1 cellular context compared by ENCODE assay signal in the genomic region with DNA sequence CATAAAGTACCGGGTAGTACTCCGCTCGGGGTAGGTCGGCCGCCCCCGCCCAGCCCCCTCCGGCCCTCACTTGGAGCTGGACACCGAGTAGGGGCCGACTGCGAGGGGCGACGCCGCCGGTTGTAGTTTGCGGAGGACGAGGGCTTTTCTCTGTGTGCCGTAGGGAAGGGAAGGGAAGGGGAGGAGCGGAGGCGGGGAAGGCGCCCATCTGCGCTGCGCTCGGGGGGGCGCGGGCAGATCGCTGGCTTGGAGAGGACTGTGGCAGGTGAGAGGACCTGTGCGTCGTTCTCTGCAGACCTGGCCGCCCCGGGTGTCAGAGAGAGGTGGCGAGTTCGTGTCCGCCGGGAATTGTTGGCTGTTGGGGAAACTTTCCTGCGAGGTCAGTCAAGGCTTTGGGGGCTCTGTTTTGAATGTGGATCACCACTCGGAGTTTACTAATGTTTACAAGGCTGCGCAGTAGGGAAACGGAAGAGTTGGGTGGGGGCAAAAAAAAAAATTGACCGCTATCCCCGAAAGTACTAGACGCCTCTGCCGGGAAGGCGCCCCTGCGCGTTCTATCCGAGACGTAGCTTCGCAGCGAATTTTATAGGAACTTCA.
A peak's percentile ranks its signal among the peaks of the same experiment; 100 is the strongest.
TF ChIP-seq lines count a peak whose summit lies in the region.

No MANE protein-coding gene starts in this region.

TF ChIP-seq in HEK293, 187 proteins besides CTCF, POLR2A, EP300 and RAD21 (continued from another document and continues in another):
- TF ChIP-seq, protein P1, sequence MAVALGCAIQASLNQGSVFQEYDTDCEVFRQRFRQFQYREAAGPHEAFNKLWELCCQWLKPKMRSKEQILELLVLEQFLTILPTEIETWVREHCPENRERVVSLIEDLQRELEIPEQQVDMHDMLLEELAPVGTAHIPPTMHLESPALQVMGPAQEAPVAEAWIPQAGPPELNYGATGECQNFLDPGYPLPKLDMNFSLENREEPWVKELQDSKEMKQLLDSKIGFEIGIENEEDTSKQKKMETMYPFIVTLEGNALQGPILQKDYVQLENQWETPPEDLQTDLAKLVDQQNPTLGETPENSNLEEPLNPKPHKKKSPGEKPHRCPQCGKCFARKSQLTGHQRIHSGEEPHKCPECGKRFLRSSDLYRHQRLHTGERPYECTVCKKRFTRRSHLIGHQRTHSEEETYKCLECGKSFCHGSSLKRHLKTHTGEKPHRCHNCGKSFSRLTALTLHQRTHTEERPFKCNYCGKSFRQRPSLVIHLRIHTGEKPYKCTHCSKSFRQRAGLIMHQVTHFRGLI (tag by site-specific recombination; IDR thresholded peaks at IDR 0.05) = peak; percentile 56
- TF ChIP-seq KLF8 (tag by site-specific recombination; IDR thresholded peaks at IDR 0.05) (peak; percentile 35), GFI1B (tag by site-specific recombination; IDR thresholded peaks at IDR 0.05) (no peak), SCRT2 (tag by site-specific recombination; IDR thresholded peaks at IDR 0.05) (peak; percentile 25; the same call in 1 of the 2 replicates), ZNF394 (tag by site-specific recombination; IDR thresholded peaks at IDR 0.05; ENCODE audit: borderline replicate concordance) (peak; percentile 82), PRDM1 (tag by site-specific recombination; IDR thresholded peaks at IDR 0.05) (peak; percentile 55; the same call in 1 of the 2 replicates), ZNF155 (tag by site-specific recombination; IDR thresholded peaks at IDR 0.05) (no peak), ZNF561 (tag by site-specific recombination; IDR thresholded peaks at IDR 0.05; ENCODE audit: borderline replicate concordance) (peak; percentile 77; the same call in 1 of the 2 replicates), HOXC10 (CRISPR knock-in tag; IDR thresholded peaks at IDR 0.05) (no peak), ZNF747 (tag by site-specific recombination; IDR thresholded peaks at IDR 0.05) (no peak), ZNF610 (tag by site-specific recombination; IDR thresholded peaks at IDR 0.05; ENCODE audit: borderline replicate concordance) (no peak), TRIM28 (IDR thresholded peaks at IDR 0.05; ENCODE audit: borderline replicate concordance, low read length) (no peak), ZNF426 (tag by site-specific recombination; IDR thresholded peaks at IDR 0.05) (no peak), YY1 (tag by site-specific recombination; IDR thresholded peaks at IDR 0.05) (no peak), ZNF266 (tag by site-specific recombination; IDR thresholded peaks at IDR 0.05; ENCODE audit: low read depth) (no peak), ZBTB20 (tag by site-specific recombination; IDR thresholded peaks at IDR 0.05) (peak; percentile 80), ZNF701 (tag by site-specific recombination; IDR thresholded peaks at IDR 0.05) (no peak), IKZF3 (tag by site-specific recombination; IDR thresholded peaks at IDR 0.05) (peak; percentile 51; the same call in 1 of the 2 replicates), ZNF560 (tag by site-specific recombination; IDR thresholded peaks at IDR 0.05; ENCODE audit: borderline replicate concordance) (no peak), ZNF791 (tag by site-specific recombination; IDR thresholded peaks at IDR 0.05) (no peak), KLF1 (tag by site-specific recombination; IDR thresholded peaks at IDR 0.05) (peak; percentile 25; the same call in 1 of the 2 replicates), MYNN (tag by site-specific recombination; IDR thresholded peaks at IDR 0.05; ENCODE audit: borderline replicate concordance) (no peak), REPIN1 (tag by site-specific recombination; IDR thresholded peaks at IDR 0.05; ENCODE audit: low read depth) (no peak), ZNF558 (tag by site-specific recombination; IDR thresholded peaks at IDR 0.05) (peak; percentile 59; the same call in 1 of the 2 replicates), ZNF660 (tag by site-specific recombination; IDR thresholded peaks at IDR 0.05) (peak; percentile 95), KLF9 (tag by site-specific recombination; IDR thresholded peaks at IDR 0.05; ENCODE audit: low read depth) (peak; percentile 82), ZNF114 (tag by site-specific recombination; IDR thresholded peaks at IDR 0.05) (no peak), ZNF654 (tag by site-specific recombination; IDR thresholded peaks at IDR 0.05; ENCODE audit: low read depth) (no peak)
- TF ChIP-seq, protein P2, sequence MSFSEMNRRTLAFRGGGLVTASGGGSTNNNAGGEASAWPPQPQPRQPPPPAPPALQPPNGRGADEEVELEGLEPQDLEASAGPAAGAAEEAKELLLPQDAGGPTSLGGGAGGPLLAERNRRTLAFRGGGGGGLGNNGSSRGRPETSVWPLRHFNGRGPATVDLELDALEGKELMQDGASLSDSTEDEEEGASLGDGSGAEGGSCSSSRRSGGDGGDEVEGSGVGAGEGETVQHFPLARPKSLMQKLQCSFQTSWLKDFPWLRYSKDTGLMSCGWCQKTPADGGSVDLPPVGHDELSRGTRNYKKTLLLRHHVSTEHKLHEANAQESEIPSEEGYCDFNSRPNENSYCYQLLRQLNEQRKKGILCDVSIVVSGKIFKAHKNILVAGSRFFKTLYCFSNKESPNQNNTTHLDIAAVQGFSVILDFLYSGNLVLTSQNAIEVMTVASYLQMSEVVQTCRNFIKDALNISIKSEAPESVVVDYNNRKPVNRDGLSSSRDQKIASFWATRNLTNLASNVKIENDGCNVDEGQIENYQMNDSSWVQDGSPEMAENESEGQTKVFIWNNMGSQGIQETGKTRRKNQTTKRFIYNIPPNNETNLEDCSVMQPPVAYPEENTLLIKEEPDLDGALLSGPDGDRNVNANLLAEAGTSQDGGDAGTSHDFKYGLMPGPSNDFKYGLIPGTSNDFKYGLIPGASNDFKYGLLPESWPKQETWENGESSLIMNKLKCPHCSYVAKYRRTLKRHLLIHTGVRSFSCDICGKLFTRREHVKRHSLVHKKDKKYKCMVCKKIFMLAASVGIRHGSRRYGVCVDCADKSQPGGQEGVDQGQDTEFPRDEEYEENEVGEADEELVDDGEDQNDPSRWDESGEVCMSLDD (tag by site-specific recombination; IDR thresholded peaks at IDR 0.05) = peak; percentile 67; the same call in 1 of the 2 replicates
- TF ChIP-seq, protein P3, sequence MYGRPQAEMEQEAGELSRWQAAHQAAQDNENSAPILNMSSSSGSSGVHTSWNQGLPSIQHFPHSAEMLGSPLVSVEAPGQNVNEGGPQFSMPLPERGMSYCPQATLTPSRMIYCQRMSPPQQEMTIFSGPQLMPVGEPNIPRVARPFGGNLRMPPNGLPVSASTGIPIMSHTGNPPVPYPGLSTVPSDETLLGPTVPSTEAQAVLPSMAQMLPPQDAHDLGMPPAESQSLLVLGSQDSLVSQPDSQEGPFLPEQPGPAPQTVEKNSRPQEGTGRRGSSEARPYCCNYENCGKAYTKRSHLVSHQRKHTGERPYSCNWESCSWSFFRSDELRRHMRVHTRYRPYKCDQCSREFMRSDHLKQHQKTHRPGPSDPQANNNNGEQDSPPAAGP (tag by site-specific recombination; IDR thresholded peaks at IDR 0.05) = peak; percentile 84
- TF ChIP-seq, protein P4, sequence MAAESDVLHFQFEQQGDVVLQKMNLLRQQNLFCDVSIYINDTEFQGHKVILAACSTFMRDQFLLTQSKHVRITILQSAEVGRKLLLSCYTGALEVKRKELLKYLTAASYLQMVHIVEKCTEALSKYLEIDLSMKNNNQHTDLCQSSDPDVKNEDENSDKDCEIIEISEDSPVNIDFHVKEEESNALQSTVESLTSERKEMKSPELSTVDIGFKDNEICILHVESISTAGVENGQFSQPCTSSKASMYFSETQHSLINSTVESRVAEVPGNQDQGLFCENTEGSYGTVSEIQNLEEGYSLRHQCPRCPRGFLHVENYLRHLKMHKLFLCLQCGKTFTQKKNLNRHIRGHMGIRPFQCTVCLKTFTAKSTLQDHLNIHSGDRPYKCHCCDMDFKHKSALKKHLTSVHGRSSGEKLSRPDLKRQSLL (tag by site-specific recombination; IDR thresholded peaks at IDR 0.05) = no peak
- TF ChIP-seq, protein P5, sequence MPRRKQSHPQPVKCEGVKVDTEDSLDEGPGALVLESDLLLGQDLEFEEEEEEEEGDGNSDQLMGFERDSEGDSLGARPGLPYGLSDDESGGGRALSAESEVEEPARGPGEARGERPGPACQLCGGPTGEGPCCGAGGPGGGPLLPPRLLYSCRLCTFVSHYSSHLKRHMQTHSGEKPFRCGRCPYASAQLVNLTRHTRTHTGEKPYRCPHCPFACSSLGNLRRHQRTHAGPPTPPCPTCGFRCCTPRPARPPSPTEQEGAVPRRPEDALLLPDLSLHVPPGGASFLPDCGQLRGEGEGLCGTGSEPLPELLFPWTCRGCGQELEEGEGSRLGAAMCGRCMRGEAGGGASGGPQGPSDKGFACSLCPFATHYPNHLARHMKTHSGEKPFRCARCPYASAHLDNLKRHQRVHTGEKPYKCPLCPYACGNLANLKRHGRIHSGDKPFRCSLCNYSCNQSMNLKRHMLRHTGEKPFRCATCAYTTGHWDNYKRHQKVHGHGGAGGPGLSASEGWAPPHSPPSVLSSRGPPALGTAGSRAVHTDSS (tag by site-specific recombination; IDR thresholded peaks at IDR 0.05) = no peak
- TF ChIP-seq, protein P6, sequence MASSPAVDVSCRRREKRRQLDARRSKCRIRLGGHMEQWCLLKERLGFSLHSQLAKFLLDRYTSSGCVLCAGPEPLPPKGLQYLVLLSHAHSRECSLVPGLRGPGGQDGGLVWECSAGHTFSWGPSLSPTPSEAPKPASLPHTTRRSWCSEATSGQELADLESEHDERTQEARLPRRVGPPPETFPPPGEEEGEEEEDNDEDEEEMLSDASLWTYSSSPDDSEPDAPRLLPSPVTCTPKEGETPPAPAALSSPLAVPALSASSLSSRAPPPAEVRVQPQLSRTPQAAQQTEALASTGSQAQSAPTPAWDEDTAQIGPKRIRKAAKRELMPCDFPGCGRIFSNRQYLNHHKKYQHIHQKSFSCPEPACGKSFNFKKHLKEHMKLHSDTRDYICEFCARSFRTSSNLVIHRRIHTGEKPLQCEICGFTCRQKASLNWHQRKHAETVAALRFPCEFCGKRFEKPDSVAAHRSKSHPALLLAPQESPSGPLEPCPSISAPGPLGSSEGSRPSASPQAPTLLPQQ (tag by site-specific recombination; IDR thresholded peaks at IDR 0.05) = no peak; the same call in 1 of the 2 replicates
- TF ChIP-seq, protein P7, sequence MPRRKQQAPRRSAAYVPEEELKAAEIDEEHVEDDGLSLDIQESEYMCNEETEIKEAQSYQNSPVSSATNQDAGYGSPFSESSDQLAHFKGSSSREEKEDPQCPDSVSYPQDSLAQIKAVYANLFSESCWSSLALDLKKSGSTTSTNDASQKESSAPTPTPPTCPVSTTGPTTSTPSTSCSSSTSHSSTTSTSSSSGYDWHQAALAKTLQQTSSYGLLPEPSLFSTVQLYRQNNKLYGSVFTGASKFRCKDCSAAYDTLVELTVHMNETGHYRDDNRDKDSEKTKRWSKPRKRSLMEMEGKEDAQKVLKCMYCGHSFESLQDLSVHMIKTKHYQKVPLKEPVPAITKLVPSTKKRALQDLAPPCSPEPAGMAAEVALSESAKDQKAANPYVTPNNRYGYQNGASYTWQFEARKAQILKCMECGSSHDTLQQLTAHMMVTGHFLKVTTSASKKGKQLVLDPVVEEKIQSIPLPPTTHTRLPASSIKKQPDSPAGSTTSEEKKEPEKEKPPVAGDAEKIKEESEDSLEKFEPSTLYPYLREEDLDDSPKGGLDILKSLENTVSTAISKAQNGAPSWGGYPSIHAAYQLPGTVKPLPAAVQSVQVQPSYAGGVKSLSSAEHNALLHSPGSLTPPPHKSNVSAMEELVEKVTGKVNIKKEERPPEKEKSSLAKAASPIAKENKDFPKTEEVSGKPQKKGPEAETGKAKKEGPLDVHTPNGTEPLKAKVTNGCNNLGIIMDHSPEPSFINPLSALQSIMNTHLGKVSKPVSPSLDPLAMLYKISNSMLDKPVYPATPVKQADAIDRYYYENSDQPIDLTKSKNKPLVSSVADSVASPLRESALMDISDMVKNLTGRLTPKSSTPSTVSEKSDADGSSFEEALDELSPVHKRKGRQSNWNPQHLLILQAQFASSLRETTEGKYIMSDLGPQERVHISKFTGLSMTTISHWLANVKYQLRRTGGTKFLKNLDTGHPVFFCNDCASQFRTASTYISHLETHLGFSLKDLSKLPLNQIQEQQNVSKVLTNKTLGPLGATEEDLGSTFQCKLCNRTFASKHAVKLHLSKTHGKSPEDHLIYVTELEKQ (tag by site-specific recombination; IDR thresholded peaks at IDR 0.05; ENCODE audit: borderline replicate concordance) = peak; percentile 40; the same call in 1 of the 2 replicates
- TF ChIP-seq, protein P8, sequence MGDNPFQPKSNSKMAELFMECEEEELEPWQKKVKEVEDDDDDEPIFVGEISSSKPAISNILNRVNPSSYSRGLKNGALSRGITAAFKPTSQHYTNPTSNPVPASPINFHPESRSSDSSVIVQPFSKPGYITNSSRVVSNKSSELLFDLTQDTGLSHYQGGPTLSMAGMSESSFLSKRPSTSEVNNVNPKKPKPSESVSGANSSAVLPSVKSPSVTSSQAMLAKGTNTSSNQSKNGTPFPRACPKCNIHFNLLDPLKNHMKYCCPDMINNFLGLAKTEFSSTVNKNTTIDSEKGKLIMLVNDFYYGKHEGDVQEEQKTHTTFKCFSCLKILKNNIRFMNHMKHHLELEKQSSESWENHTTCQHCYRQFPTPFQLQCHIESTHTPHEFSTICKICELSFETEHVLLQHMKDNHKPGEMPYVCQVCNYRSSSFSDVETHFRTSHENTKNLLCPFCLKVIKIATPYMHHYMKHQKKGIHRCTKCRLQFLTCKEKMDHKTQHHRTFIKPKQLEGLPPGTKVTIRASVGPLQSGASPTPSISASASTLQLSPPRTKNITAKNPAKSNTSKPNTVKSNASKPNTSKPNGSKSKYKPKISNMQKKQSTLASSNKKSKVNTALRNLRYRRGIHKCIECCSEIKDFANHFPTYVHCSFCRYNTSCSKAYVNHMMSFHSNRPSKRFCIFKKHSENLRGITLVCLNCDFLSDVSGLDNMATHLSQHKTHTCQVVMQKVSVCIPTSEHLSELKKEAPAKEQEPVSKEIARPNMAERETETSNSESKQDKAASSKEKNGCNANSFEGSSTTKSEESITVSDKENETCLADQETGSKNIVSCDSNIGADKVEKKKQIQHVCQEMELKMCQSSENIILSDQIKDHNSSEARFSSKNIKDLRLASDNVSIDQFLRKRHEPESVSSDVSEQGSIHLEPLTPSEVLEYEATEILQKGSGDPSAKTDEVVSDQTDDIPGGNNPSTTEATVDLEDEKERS (tag by site-specific recombination; IDR thresholded peaks at IDR 0.05) = no peak
- TF ChIP-seq, protein P9, sequence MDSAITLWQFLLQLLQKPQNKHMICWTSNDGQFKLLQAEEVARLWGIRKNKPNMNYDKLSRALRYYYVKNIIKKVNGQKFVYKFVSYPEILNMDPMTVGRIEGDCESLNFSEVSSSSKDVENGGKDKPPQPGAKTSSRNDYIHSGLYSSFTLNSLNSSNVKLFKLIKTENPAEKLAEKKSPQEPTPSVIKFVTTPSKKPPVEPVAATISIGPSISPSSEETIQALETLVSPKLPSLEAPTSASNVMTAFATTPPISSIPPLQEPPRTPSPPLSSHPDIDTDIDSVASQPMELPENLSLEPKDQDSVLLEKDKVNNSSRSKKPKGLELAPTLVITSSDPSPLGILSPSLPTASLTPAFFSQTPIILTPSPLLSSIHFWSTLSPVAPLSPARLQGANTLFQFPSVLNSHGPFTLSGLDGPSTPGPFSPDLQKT (IDR thresholded peaks at IDR 0.05; ENCODE audit: borderline replicate concordance, low read depth, low read length) = no peak
- TF ChIP-seq, protein P10, sequence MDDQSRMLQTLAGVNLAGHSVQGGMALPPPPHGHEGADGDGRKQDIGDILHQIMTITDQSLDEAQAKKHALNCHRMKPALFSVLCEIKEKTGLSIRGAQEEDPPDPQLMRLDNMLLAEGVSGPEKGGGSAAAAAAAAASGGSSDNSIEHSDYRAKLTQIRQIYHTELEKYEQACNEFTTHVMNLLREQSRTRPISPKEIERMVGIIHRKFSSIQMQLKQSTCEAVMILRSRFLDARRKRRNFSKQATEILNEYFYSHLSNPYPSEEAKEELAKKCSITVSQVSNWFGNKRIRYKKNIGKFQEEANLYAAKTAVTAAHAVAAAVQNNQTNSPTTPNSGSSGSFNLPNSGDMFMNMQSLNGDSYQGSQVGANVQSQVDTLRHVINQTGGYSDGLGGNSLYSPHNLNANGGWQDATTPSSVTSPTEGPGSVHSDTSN (CRISPR knock-in tag; IDR thresholded peaks at IDR 0.05) = no peak
